Comparison of ENCODE assay signal across 1 cellular context in the genomic region with DNA sequence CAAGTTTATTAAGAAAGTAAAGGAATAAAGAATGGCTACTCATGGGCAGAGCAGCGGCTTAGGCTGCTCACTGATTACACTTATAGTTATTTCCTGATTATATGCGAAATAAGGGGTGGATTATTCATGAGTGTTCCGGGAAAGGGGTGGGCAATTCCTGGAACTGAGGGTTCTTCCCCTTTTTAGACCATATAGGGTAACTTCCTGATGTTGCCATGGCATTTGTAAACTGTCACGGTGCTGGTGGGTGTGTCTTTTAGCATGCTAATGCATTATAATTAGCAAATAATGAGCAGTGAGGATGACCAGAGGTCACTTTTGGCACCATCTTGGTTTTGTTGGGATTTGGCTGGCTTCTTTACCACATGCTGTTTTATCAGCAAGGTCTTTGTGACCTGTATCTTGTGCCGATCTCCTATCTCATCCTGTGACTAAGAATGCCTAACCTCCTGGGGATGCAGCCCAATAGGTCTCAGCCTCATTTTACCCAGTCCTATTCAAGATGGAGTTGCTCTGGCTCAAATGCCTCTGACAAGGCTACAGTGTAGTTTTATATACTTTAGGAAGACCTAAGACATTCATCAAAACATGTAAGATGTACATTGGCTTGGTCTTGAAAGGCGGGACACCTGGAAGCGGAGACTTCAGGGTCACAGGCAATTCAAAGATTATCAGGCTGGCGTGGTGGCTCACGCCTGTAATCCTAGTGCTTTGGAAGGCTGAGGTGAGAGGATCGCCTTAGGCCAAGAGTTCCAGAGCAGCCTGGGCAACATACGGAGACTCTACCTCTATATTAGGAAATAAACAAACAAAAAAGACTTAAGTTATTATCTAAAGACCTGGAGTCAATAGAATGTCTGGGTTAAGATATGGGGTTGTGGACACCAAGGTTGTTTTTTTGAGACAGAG.
A peak's percentile ranks its signal among the peaks of the same experiment; 100 is the strongest.
TF ChIP-seq lines count a peak whose summit lies in the region.

No MANE protein-coding gene starts in this region.

TF ChIP-seq in K562, 482 proteins besides CTCF, POLR2A, EP300 and RAD21 (continued from another document):
- peak; percentile 40; the same call in 1 of the 2 replicates for TF ChIP-seq L3MBTL2 (IDR thresholded peaks at IDR 0.05)
- TF ChIP-seq SAFB2 (IDR thresholded peaks at IDR 0.05; ENCODE audit: borderline replicate concordance, low read depth, low read length, severe bottlenecking) = no peak
- TF ChIP-seq SUPT5H (IDR thresholded peaks at IDR 0.05) = no peak
- peak; percentile 38; the same call in 1 of the 2 replicates for TF ChIP-seq MXI1 (IDR thresholded peaks at IDR 0.05; ENCODE audit: low read depth, low read length)
- no peak for TF ChIP-seq ZNF282 (CRISPR knock-in tag; IDR thresholded peaks at IDR 0.05)
- peak; percentile 85; the same call in 1 of the 2 replicates for TF ChIP-seq ZNF561 (CRISPR knock-in tag; conservative IDR thresholded peaks at IDR 0.05)
- 0 out of 2 replicates have a peak, but pooled peaks have one; percentile 75 for TF ChIP-seq HEY1 (CRISPR knock-in tag; IDR thresholded peaks at IDR 0.05; ENCODE audit: borderline replicate concordance)
- no peak for TF ChIP-seq ZNF124 (CRISPR knock-in tag; IDR thresholded peaks at IDR 0.05)
- TF ChIP-seq HOMEZ (CRISPR knock-in tag; IDR thresholded peaks at IDR 0.05) = peak; percentile 95
- no peak for TF ChIP-seq RBM15 (IDR thresholded peaks at IDR 0.05; ENCODE audit: insufficient read depth, low read length)
- no peak for TF ChIP-seq POU5F1 (IDR thresholded peaks at IDR 0.05; ENCODE audit: borderline replicate concordance, low read depth, low read length, partially characterized antibody)
- peak; percentile 98 for TF ChIP-seq ZNF41 (CRISPR knock-in tag; conservative IDR thresholded peaks at IDR 0.05)
